In the genomic region with DNA sequence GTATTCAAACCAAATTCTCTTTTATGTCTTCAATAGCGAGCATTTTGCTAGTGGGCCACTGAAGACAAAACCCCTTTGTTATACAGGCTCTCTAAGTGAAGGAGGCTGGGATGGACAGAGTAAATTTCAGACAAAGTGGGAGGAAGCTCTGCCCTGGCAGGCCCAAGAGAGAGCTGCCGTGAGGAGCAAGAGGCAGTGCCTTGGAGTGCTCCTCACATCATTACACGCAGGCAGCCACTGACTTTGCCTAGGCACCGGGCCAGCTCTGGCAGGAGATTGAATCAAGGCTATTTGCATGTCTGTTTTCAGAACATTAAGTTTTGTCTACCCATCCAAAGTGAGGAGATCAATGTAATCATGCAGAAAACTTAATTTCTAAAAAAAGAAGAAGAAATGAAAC, we compare ENCODE assay signal across 9 cellular contexts.
DNase-seq lines count a peak whose midpoint lies in the region; ATAC-seq and TF ChIP-seq lines count a peak whose summit lies in the region.
"Had no signal": no experiment of that assay in that cellular context is flagged by ENCODE, and none has a peak within 500 bp of the region (broad histone marks: within the 10 kb centered on the region; RNA-seq: fewer than 3 reads in every experiment).

No MANE protein-coding gene starts in this region.

- H3K4me2 ChIP-seq in SK-N-SH = no peak overlapping the region

- no peak overlapping the region for H3K9ac ChIP-seq in SK-N-SH

- H3K4me1 ChIP-seq in SK-N-SH (ENCODE audit: control insufficient read depth in 1 of 2, insufficient read depth in 2 of 2, low read depth in 1 of 2, low read length in 1 of 2) (peaks cover 0 to 11% of the 10 kb centered on the region in 2 experiments; a peak in 2 of 4 replicates), aorta (ENCODE audit: control insufficient read depth in 1 of 2, insufficient read depth in 2 of 2, low read length in 2 of 2) (peaks cover 0 to 3% of the 10 kb centered on the region in 2 donors)

- TF ChIP-seq RAD21 in SK-N-SH (IDR thresholded peaks at IDR 0.05; ENCODE audit: low read length) = no peak

- TF ChIP-seq EP300 in SK-N-SH (IDR thresholded peaks at IDR 0.05; ENCODE audit: borderline replicate concordance in 1 of 2, low read depth in 1 of 2, low read length in 1 of 2) = no peak

- H3F3A ChIP-seq in SK-N-SH (replicated peaks; ENCODE audit: insufficient read depth) = no peaks in the 10 kb centered on the region

- H4K20me1 ChIP-seq in SK-N-SH (ENCODE audit: insufficient read depth) = no peaks in the 10 kb centered on the region

- DNase-seq in SK-N-SH (no peak), NAMALWA (ENCODE audit: low spot score) (peak; percentile 41), left ventricle myocardium superior (peak; percentile 86), aorta (peak; percentile 67 to 82), SIG-M5 treated with dmso at 0.1 percent for 504 hours (lab: John Stamatoyannopoulos, UW; ENCODE audit: unreplicated experiment) (no peak), HCEC 1CT (no peak)
- no peak for DNase-seq in activated CD8-positive, alpha-beta memory T cell treated with anti-CD3 and anti-CD28 coated beads for 24 hours
- DNase-seq: activated CD4-positive, alpha-beta memory T cell treated with anti-CD3 and anti-CD28 coated beads for 36 hours had no signal

- 56% methylated on average over 4 of the region's 4 CpGs for WGBS in SK-N-SH (ENCODE audit: low lambda C conversion rate)
- 28 to 30% methylated on average over 4 of the region's 4 CpGs for WGBS in aorta, 2 donors

- H3K79me2 ChIP-seq in SK-N-SH (ENCODE audit: insufficient read depth) = no peaks in the 10 kb centered on the region

- no peaks in the 10 kb centered on the region for H3K9me2 ChIP-seq in SK-N-SH

- intact Hi-C loops in left ventricle myocardium superior (cut with micrococcal nuclease) = no loop called here
- intact Hi-C loops in aorta (cut with DNase I) = loop anchor here in 1 of 2 donors (10.0 kb wide), 1 partner anchor 214 kb away; the partner anchor contains the start of gene SLC12A2

- H3K27ac ChIP-seq in SK-N-SH (ENCODE audit: low read depth in 2 of 2, low read length in 1 of 2) = no peak overlapping the region; a peak in 1 of 4 replicates
- no peak overlapping the region for H3K27ac ChIP-seq in aorta (ENCODE audit: low read depth in 1 of 2, low read length in 2 of 2)

- peak; percentile 33; the same call in 1 of the 3 replicates for ATAC-seq in SK-N-SH treated with all-trans-retinoic acid at 6 μM for 48 hours
- ATAC-seq in left ventricle myocardium superior = peak; percentile 69
- peak; percentile 62 for ATAC-seq in aorta (ENCODE audit: low FRiP score)

- H3K9me3 ChIP-seq in SK-N-SH (no peaks in the 10 kb centered on the region), aorta (ENCODE audit: control insufficient read depth, low read length) (no peaks in the 10 kb centered on the region)

- POLR2A ChIA-PET in SK-N-SH (lab: Yijun Ruan, JAX) = no interaction called here

- no peaks in the 10 kb centered on the region for H3K36me3 ChIP-seq in SK-N-SH (replicated peaks in 1 of 2; ENCODE audit: control insufficient read depth in 1 of 2, insufficient read depth in 2 of 2, low read length in 1 of 2)
- no peaks in the 10 kb centered on the region for H3K36me3 ChIP-seq in aorta (ENCODE audit: control insufficient read depth in 1 of 2, insufficient read depth in 2 of 2, low read length in 1 of 2)

- H3K27me3 ChIP-seq in SK-N-SH (ENCODE audit: insufficient read depth) (no peaks in the 10 kb centered on the region), aorta (ENCODE audit: control insufficient read depth in 1 of 2, insufficient read depth in 2 of 2, low read length in 1 of 2) (no peaks in the 10 kb centered on the region)

- no peak for TF ChIP-seq CTCF in SK-N-SH (IDR thresholded peaks at IDR 0.05)

- H2AFZ ChIP-seq in SK-N-SH (ENCODE audit: low read depth) = no peak overlapping the region

- H3K4me3 ChIP-seq in SK-N-SH (ENCODE audit: low read depth in 2 of 2, low read length in 1 of 2) = no peak overlapping the region
- H3K4me3 ChIP-seq in aorta (ENCODE audit: low read length in 2 of 2) = no peak overlapping the region

- CTCF ChIA-PET in SK-N-SH (lab: Yijun Ruan, JAX) = interaction anchor here (1.2 to 6.2 kb wide), 2 partner anchors 10 to 330 kb away, joined by 3 to 67 read pairs; no protein-coding TSS in a partner anchor

TF ChIP-seq in SK-N-SH treated with all-trans-retinoic acid at 6 μM for 48 hours, 23 proteins besides CTCF, POLR2A, EP300 and RAD21:
- TF ChIP-seq ZNF70 (CRISPR knock-in tag; IDR thresholded peaks at IDR 0.05) (no peak), ESRRG (CRISPR knock-in tag; IDR thresholded peaks at IDR 0.05) (no peak), ISL1 (CRISPR knock-in tag; IDR thresholded peaks at IDR 0.05) (no peak), BACH2 (CRISPR knock-in tag; IDR thresholded peaks at IDR 0.05; ENCODE audit: borderline replicate concordance) (no peak), ZFP3 (CRISPR knock-in tag; IDR thresholded peaks at IDR 0.05) (no peak), ZNF8 (CRISPR knock-in tag; IDR thresholded peaks at IDR 0.05) (no peak), ZNF565 (CRISPR knock-in tag; conservative IDR thresholded peaks at IDR 0.05; ENCODE audit: low read depth) (no peak), ZC3H10 (CRISPR knock-in tag; IDR thresholded peaks at IDR 0.05) (no peak)
- TF ChIP-seq, protein P1, sequence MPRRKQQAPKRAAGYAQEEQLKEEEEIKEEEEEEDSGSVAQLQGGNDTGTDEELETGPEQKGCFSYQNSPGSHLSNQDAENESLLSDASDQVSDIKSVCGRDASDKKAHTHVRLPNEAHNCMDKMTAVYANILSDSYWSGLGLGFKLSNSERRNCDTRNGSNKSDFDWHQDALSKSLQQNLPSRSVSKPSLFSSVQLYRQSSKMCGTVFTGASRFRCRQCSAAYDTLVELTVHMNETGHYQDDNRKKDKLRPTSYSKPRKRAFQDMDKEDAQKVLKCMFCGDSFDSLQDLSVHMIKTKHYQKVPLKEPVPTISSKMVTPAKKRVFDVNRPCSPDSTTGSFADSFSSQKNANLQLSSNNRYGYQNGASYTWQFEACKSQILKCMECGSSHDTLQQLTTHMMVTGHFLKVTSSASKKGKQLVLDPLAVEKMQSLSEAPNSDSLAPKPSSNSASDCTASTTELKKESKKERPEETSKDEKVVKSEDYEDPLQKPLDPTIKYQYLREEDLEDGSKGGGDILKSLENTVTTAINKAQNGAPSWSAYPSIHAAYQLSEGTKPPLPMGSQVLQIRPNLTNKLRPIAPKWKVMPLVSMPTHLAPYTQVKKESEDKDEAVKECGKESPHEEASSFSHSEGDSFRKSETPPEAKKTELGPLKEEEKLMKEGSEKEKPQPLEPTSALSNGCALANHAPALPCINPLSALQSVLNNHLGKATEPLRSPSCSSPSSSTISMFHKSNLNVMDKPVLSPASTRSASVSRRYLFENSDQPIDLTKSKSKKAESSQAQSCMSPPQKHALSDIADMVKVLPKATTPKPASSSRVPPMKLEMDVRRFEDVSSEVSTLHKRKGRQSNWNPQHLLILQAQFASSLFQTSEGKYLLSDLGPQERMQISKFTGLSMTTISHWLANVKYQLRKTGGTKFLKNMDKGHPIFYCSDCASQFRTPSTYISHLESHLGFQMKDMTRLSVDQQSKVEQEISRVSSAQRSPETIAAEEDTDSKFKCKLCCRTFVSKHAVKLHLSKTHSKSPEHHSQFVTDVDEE (CRISPR knock-in tag; IDR thresholded peaks at IDR 0.05) = no peak

TF ChIP-seq in SK-N-SH, 30 proteins besides CTCF, POLR2A, EP300 and RAD21:
- TF ChIP-seq EZH2phosphoT487 (IDR thresholded peaks at IDR 0.05; ENCODE audit: borderline replicate concordance, low read depth) (no peak), GABPA (IDR thresholded peaks at IDR 0.05; ENCODE audit: low read depth) (no peak), SIN3A (IDR thresholded peaks at IDR 0.05; ENCODE audit: borderline replicate concordance, low read depth, low read length) (no peak), TEAD4 (IDR thresholded peaks at IDR 0.05; ENCODE audit: borderline replicate concordance, insufficient read depth) (no peak), FOSL2 (IDR thresholded peaks at IDR 0.05; ENCODE audit: borderline replicate concordance, low read depth) (no peak), CHD2 (IDR thresholded peaks at IDR 0.05; ENCODE audit: low read length, partially characterized antibody) (no peak), RCOR1 (IDR thresholded peaks at IDR 0.05; ENCODE audit: low read length) (no peak), POLR2AphosphoS5 (IDR thresholded peaks at IDR 0.05; ENCODE audit: low read depth, low read length) (no peak), TCF12 (IDR thresholded peaks at IDR 0.05) (no peak), SMC3 (IDR thresholded peaks at IDR 0.05; ENCODE audit: low read depth, low read length) (no peak), MEF2A (IDR thresholded peaks at IDR 0.05; ENCODE audit: borderline replicate concordance, low read depth) (no peak), GATA2 (CRISPR knock-in tag; IDR thresholded peaks at IDR 0.05) (no peak), RXRA (IDR thresholded peaks at IDR 0.05; ENCODE audit: borderline replicate concordance, low read depth) (no peak), NRF1 (IDR thresholded peaks at IDR 0.05; ENCODE audit: low read depth, low read length) (no peak), MXI1 (IDR thresholded peaks at IDR 0.05; ENCODE audit: low read depth, low read length) (no peak), PBX3 (IDR thresholded peaks at IDR 0.05) (no peak), ELF1 (IDR thresholded peaks at IDR 0.05) (no peak), YY1 (IDR thresholded peaks at IDR 0.05; ENCODE audit: low read depth) (no peak), TAF1 (IDR thresholded peaks at IDR 0.05; ENCODE audit: borderline replicate concordance, low read depth, low read length) (no peak)
- TF ChIP-seq, protein P2, sequence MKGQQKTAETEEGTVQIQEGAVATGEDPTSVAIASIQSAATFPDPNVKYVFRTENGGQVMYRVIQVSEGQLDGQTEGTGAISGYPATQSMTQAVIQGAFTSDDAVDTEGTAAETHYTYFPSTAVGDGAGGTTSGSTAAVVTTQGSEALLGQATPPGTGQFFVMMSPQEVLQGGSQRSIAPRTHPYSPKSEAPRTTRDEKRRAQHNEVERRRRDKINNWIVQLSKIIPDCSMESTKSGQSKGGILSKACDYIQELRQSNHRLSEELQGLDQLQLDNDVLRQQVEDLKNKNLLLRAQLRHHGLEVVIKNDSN (IDR thresholded peaks at IDR 0.05; ENCODE audit: borderline replicate concordance, low read depth) = no peak
TF ChIP-seq in SK-N-SH: peak in this region for 0.

Comparison
In these comparisons a context has a peak if more than half of its experiments do, and no peak if none do; other contexts are left out.
1. DNase-seq: peak in NAMALWA (single experiment), left ventricle myocardium superior (single experiment) and aorta (2 of 2); none in SK-N-SH (single experiment), activated CD8-positive, alpha-beta memory T cell treated with anti-CD3 and anti-CD28 coated beads for 24 hours (single experiment), SIG-M5 treated with dmso at 0.1 percent for 504 hours (single experiment) and HCEC 1CT (single experiment).
2. Peak in every context shown above with its lines, with median percentiles within 50 percentile points of each other: ATAC-seq.